ENCODE assay signal across 8 cellular contexts in genomic region chr1:212699839-212700596, GRCh38. TPM values are rescaled to one million over a fixed set of nuclear protein-coding genes. Genes with fewer than 3 reads are reported as not detected.
DNase-seq lines count a peak whose midpoint lies in the region; ATAC-seq and TF ChIP-seq lines count a peak whose summit lies in the region.

Gene BATF3, minus strand, starts transcription at chr1:212699840. Its CDS starts 78 bp downstream, at chr1:212699762.

- no peaks in the 10 kb centered on the region for H3K27me3 ChIP-seq in lung (ENCODE audit: control insufficient read depth, insufficient read depth)

- H3K9me3 Mint-ChIP-seq in WTC11: no peaks in the 10 kb centered on the region
- no peaks in the 10 kb centered on the region for H3K9me3 Mint-ChIP-seq in central memory CD8-positive, alpha-beta T cell

- DNase-seq in NCI-H2107 (lab: John Stamatoyannopoulos, UW) (peak; percentile 22), NCI-H2107 treated with DMSO at 0.1 percent for 48 hours (lab: John Stamatoyannopoulos, UW; ENCODE audit: unreplicated experiment) (no peak), WTC11 (ENCODE audit: low spot score) (no peak), lung (ENCODE audit: low spot score) (peak; percentile 48), NCI-H2029 treated with DMSO at 0.1 percent for 48 hours (lab: John Stamatoyannopoulos, UW) (no peak)
- DNase-seq in central memory CD8-positive, alpha-beta T cell (ENCODE audit: low spot score in 2 of 2): peak in 1 of 2 donors; percentile 21
- DNase-seq in stimulated activated CD8-positive, alpha-beta memory T cell treated with anti-CD3 and anti-CD28 coated beads, Interleukin-4, amount 100 ng/mL, for 4 hours (ENCODE audit: low read depth in 2 of 2, low spot score in 1 of 2): peak; percentile 56 to 77

- H3K4me1 Mint-ChIP-seq in WTC11: peaks cover 21% of the 10 kb centered on the region
- peaks cover 67% of the 10 kb centered on the region for H3K4me1 Mint-ChIP-seq in central memory CD8-positive, alpha-beta T cell

- CTCF ChIA-PET in WTC11 (lab: Charles Lee): interaction anchor here (0.6 to 3.7 kb wide), 14 partner anchors 10 to 243 kb away, joined by 3 to 25 read pairs (median 5); partner anchors contain the start of gene ATF3

- ATAC-seq in HG03159 (IDR thresholded peaks at IDR 0.05; ENCODE audit: unreplicated experiment) (peak; percentile 34), WTC11 (no peak), lung (ENCODE audit: insufficient read depth, low FRiP score) (peak; percentile 20)
- peak; percentile 38 for ATAC-seq in central memory CD8-positive, alpha-beta T cell (replicated peaks; ENCODE audit: extremely low read depth, poor library complexity, severe bottlenecking)

- H3K9me3 ChIP-seq in lung (ENCODE audit: control insufficient read depth in 2 of 2, insufficient read depth in 1 of 2, low read length in 1 of 2): no peaks in the 10 kb centered on the region

- peak within 1 kb of the TSS; percentile 67 for H3K4me3 Mint-ChIP-seq in WTC11
- peak within 1 kb of the TSS; percentile 78 for H3K4me3 Mint-ChIP-seq in central memory CD8-positive, alpha-beta T cell

- peak within 1 kb of the TSS; percentile 70 for H3K4me3 ChIP-seq in lung

- H3K27ac ChIP-seq in lung (ENCODE audit: low read depth in 1 of 2, low read length in 1 of 2): peak within 1 kb of the TSS in 1 of 2 donors; percentile 87

- no peak for TF ChIP-seq CTCF in WTC11 (IDR thresholded peaks at IDR 0.05)
- TF ChIP-seq CTCF in lung (IDR thresholded peaks at IDR 0.05; ENCODE audit: control extremely low read depth, extremely low read depth): no peak

- POLR2A ChIA-PET in WTC11 (lab: Charles Lee): interaction anchor here (0.5 kb wide), 1 partner anchor 223 kb away, joined by 3 read pairs; no protein-coding TSS in a partner anchor

- no peaks in the 10 kb centered on the region for H3K36me3 ChIP-seq in lung (ENCODE audit: control insufficient read depth in 2 of 2, insufficient read depth in 2 of 2, low read length in 2 of 2)

- no peaks in the 10 kb centered on the region for H3K36me3 Mint-ChIP-seq in WTC11
- H3K36me3 Mint-ChIP-seq in central memory CD8-positive, alpha-beta T cell (ENCODE audit: insufficient read depth): no peaks in the 10 kb centered on the region

- peaks cover 0 to 16% of the 10 kb centered on the region in 2 donors for H3K4me1 ChIP-seq in lung (ENCODE audit: control insufficient read depth in 2 of 2, insufficient read depth in 2 of 2, low read length in 2 of 2)

- H3K27me3 Mint-ChIP-seq in WTC11 (ENCODE audit: low read depth): peaks cover 86% of the 10 kb centered on the region
- H3K27me3 Mint-ChIP-seq in central memory CD8-positive, alpha-beta T cell: no peaks in the 10 kb centered on the region

- H3K27ac Mint-ChIP-seq in WTC11: no peak within 1 kb of the TSS
- peak within 1 kb of the TSS; percentile 79 for H3K27ac Mint-ChIP-seq in central memory CD8-positive, alpha-beta T cell (ENCODE audit: low read depth)

- 0 to 1% methylated on average over 80 to 89 of the region's 89 CpGs for WGBS in lung, 2 donors

TF ChIP-seq in WTC11, 78 proteins besides CTCF, POLR2A, EP300 and RAD21 (continues in another document):
- no peak for TF ChIP-seq AR (CRISPR knock-in tag; IDR thresholded peaks at IDR 0.05)
- TF ChIP-seq USF2 (CRISPR knock-in tag; IDR thresholded peaks at IDR 0.05): peak; percentile 66
- TF ChIP-seq ESRRA (CRISPR knock-in tag; IDR thresholded peaks at IDR 0.05; ENCODE audit: borderline replicate concordance): no peak
- TF ChIP-seq NR2C2 (CRISPR knock-in tag; IDR thresholded peaks at IDR 0.05): no peak
- TF ChIP-seq HMGXB4 (CRISPR knock-in tag; IDR thresholded peaks at IDR 0.05): peak; percentile 45; the same call in 1 of the 2 replicates
- TF ChIP-seq HMGA2 (CRISPR knock-in tag; IDR thresholded peaks at IDR 0.05): no peak
- peak; percentile 63; the same call in 1 of the 2 replicates for TF ChIP-seq USF1 (CRISPR knock-in tag; IDR thresholded peaks at IDR 0.05)
- no peak for TF ChIP-seq JAZF1 (CRISPR knock-in tag; IDR thresholded peaks at IDR 0.05)
- no peak for TF ChIP-seq MXD4 (CRISPR knock-in tag; IDR thresholded peaks at IDR 0.05; ENCODE audit: borderline replicate concordance)
- TF ChIP-seq ZNF423 (CRISPR knock-in tag; IDR thresholded peaks at IDR 0.05): 0 out of 2 replicates have a peak, but pooled peaks have one; percentile 6
- TF ChIP-seq SMAD4 (CRISPR knock-in tag; IDR thresholded peaks at IDR 0.05): no peak
- no peak for TF ChIP-seq TEAD1 (CRISPR knock-in tag; IDR thresholded peaks at IDR 0.05)
- TF ChIP-seq GABPB1 (CRISPR knock-in tag; IDR thresholded peaks at IDR 0.05): no peak
- 0 out of 2 replicates have a peak, but pooled peaks have one; percentile 16 for TF ChIP-seq MLX (CRISPR knock-in tag; IDR thresholded peaks at IDR 0.05)
- TF ChIP-seq ATF2 (CRISPR knock-in tag; IDR thresholded peaks at IDR 0.05; ENCODE audit: borderline replicate concordance, low read depth): no peak
- no peak for TF ChIP-seq ATF3 (CRISPR knock-in tag; conservative IDR thresholded peaks at IDR 0.05)
- TF ChIP-seq GRHL2 (CRISPR knock-in tag; IDR thresholded peaks at IDR 0.05; ENCODE audit: insufficient replicate concordance, severe bottlenecking): no peak

RNA-seq across cellular contexts. Expression of gene BATF3, which starts in this region (rescaled TPM):
- total RNA-seq in WTC11 (2021) (3.9 to 6.1 TPM (median 3.9 TPM) in 3 replicates), lung (10 to 100 TPM in 1 of 2 donors, 1 to 10 TPM in 1; 2.4 to 12.0 TPM)
- polyA plus RNA-seq in lung: 10 to 100 TPM in 1 of 2 donors, 1 to 10 TPM in 1; 8.3 to 24.6 TPM

Comparison
In these comparisons a context has a peak if more than half of its experiments do, and no peak if none do; other contexts are left out.
1. DNase-seq: peak in NCI-H2107 (single experiment), lung (single experiment) and stimulated activated CD8-positive, alpha-beta memory T cell treated with anti-CD3 and anti-CD28 coated beads, Interleukin-4, amount 100 ng/mL, for 4 hours (2 of 2); none in NCI-H2107 treated with DMSO at 0.1 percent for 48 hours (single experiment), WTC11 (single experiment) and NCI-H2029 treated with DMSO at 0.1 percent for 48 hours (single experiment).